Comparison of ENCODE assay signal across 1 cellular context in the genomic region with DNA sequence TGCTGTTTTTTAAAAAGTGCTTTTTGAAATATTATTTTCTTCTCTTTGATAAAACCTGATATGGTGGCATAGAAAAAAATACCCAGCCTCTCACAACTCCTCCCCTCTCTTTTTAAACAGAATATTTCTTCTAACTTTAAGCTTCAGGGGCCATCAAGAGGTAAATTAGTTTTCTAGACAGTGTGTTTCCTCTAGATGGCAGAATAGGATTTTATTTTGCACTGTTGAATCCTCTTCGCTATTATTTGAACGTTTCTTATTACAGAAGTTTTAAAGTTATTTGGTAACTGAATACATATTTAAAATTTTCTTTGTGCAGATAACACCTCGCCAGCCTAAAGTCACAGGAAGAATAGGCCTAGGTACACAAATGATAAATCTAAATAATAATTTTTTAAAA.
TF ChIP-seq lines count a peak whose summit lies in the region.

No MANE protein-coding gene starts in this region.

TF ChIP-seq in HepG2, 621 proteins besides CTCF, POLR2A, EP300 and RAD21:
- TF ChIP-seq ATM (IDR thresholded peaks at IDR 0.05; ENCODE audit: borderline replicate concordance), result no peak
- no peak for TF ChIP-seq HHEX (CRISPR knock-in tag; IDR thresholded peaks at IDR 0.05)
- no peak for TF ChIP-seq ZSCAN20 (CRISPR knock-in tag; IDR thresholded peaks at IDR 0.05; ENCODE audit: borderline replicate concordance)
- TF ChIP-seq ZNF382 (CRISPR knock-in tag; IDR thresholded peaks at IDR 0.05; ENCODE audit: borderline replicate concordance), result no peak
- no peak for TF ChIP-seq HOXD1 (CRISPR knock-in tag; IDR thresholded peaks at IDR 0.05)
- TF ChIP-seq, protein P1, sequence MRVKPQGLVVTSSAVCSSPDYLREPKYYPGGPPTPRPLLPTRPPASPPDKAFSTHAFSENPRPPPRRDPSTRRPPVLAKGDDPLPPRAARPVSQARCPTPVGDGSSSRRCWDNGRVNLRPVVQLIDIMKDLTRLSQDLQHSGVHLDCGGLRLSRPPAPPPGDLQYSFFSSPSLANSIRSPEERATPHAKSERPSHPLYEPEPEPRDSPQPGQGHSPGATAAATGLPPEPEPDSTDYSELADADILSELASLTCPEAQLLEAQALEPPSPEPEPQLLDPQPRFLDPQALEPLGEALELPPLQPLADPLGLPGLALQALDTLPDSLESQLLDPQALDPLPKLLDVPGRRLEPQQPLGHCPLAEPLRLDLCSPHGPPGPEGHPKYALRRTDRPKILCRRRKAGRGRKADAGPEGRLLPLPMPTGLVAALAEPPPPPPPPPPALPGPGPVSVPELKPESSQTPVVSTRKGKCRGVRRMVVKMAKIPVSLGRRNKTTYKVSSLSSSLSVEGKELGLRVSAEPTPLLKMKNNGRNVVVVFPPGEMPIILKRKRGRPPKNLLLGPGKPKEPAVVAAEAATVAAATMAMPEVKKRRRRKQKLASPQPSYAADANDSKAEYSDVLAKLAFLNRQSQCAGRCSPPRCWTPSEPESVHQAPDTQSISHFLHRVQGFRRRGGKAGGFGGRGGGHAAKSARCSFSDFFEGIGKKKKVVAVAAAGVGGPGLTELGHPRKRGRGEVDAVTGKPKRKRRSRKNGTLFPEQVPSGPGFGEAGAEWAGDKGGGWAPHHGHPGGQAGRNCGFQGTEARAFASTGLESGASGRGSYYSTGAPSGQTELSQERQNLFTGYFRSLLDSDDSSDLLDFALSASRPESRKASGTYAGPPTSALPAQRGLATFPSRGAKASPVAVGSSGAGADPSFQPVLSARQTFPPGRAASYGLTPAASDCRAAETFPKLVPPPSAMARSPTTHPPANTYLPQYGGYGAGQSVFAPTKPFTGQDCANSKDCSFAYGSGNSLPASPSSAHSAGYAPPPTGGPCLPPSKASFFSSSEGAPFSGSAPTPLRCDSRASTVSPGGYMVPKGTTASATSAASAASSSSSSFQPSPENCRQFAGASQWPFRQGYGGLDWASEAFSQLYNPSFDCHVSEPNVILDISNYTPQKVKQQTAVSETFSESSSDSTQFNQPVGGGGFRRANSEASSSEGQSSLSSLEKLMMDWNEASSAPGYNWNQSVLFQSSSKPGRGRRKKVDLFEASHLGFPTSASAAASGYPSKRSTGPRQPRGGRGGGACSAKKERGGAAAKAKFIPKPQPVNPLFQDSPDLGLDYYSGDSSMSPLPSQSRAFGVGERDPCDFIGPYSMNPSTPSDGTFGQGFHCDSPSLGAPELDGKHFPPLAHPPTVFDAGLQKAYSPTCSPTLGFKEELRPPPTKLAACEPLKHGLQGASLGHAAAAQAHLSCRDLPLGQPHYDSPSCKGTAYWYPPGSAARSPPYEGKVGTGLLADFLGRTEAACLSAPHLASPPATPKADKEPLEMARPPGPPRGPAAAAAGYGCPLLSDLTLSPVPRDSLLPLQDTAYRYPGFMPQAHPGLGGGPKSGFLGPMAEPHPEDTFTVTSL (CRISPR knock-in tag; IDR thresholded peaks at IDR 0.05; ENCODE audit: borderline replicate concordance), result no peak
- TF ChIP-seq SMC3 (IDR thresholded peaks at IDR 0.05; ENCODE audit: low read length), result 0 out of 2 replicates have a peak, but pooled peaks have one; percentile 22
- TF ChIP-seq HNF4G (IDR thresholded peaks at IDR 0.05; ENCODE audit: borderline replicate concordance, low read depth, low read length), result no peak
- TF ChIP-seq HNF4G (CRISPR knock-in tag; IDR thresholded peaks at IDR 0.05; ENCODE audit: borderline replicate concordance, low read depth), result no peak
- TF ChIP-seq NFE2L1 (CRISPR knock-in tag; IDR thresholded peaks at IDR 0.05; ENCODE audit: borderline replicate concordance), result no peak
- peak; percentile 71 for TF ChIP-seq STAG1 (CRISPR knock-in tag; IDR thresholded peaks at IDR 0.05)
- no peak for TF ChIP-seq HOXA3 (CRISPR knock-in tag; IDR thresholded peaks at IDR 0.05)
